ENCODE assay signal across 23 cellular contexts in the genomic region with DNA sequence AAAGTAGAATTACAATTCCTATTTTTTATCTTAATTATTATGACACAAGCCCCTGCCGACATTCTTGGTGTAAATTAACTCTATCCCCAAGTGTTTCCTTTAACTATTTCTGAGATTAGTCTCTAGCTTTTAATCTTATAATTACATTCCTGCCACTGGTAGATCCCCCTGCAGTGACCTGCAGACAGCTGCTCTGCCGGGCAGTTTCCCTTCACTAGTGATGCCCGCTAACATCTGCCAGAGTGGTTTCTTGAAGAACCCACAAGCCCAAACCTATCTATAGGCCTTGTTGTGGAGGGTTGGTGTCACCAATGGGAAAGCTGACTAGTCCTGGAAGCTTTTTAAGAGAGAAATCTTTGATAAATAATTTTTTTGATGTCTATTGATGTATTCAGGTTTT.
"Had no signal": no experiment of that assay in that cellular context is flagged by ENCODE, and none has a peak within 500 bp of the region (broad histone marks: within the 10 kb centered on the region; RNA-seq: fewer than 3 reads in every experiment).

No MANE protein-coding gene starts in this region.

- H3K27me3 ChIP-seq: brain microvascular endothelial cell, cardiac muscle cell had no signal

- H3K4me3 ChIP-seq: cardiac muscle cell had no signal

- H3K36me3 ChIP-seq: brain microvascular endothelial cell, cardiac muscle cell had no signal

- ATAC-seq: activated CD8-positive, alpha-beta memory T cell treated with anti-CD3 and anti-CD28 coated beads, Interleukin-2, amount 10 ng/mL, durations not matched to agents 7 days and 5 days; activated naive CD4-positive, alpha-beta T cell treated with anti-CD3 and anti-CD28 coated beads, Interleukin-2, amount 50 U/mL, for 72 hours; PC-3; T-helper 17 cell had no signal

- DNase-seq: activated B cell treated with CpG ODN at 0.5 μM for 24 hours; activated CD4-positive, alpha-beta T cell treated with anti-CD3 and anti-CD28 coated beads for 1 hour; activated CD4-positive, alpha-beta T cell treated with anti-CD3 and anti-CD28 coated beads, Interleukin-2, amount 10 ng/mL, durations not matched to agents 24 days and 14 days; activated CD4-positive, alpha-beta T cell treated with anti-CD3 and anti-CD28 coated beads, Interleukin-2, amount 50 U/mL, for 48 hours; activated CD8-positive, alpha-beta memory T cell treated with anti-CD3 and anti-CD28 coated beads, Interleukin-2, amount 10 ng/mL, durations not matched to agents 7 days and 5 days; activated effector memory CD4-positive, alpha-beta T cell treated with Interleukin-2 at 50 U/mL for 16 hours; activated naive CD4-positive, alpha-beta T cell treated with Interleukin-2 at 50 U/mL for 16 hours; activated T-cell treated with anti-CD3 and anti-CD28 coated beads, Interleukin-2, amount 50 U/mL, for 24 hours; amygdala; brain microvascular endothelial cell; Karpas-422; NCI-H1105 treated with DMSO at 0.1 percent for 48 hours; NCI-H1436 treated with DMSO at 0.1 percent for 48 hours; NCI-H187; NCI-H2081; NCI-H526; NCI-H774; PC-3; SHP77; T-helper 17 cell; T-helper 9 cell had no signal

- H3K27ac ChIP-seq: brain microvascular endothelial cell, cardiac muscle cell had no signal
